Comparison of ENCODE assay signal across 21 cellular contexts in the genomic region with DNA sequence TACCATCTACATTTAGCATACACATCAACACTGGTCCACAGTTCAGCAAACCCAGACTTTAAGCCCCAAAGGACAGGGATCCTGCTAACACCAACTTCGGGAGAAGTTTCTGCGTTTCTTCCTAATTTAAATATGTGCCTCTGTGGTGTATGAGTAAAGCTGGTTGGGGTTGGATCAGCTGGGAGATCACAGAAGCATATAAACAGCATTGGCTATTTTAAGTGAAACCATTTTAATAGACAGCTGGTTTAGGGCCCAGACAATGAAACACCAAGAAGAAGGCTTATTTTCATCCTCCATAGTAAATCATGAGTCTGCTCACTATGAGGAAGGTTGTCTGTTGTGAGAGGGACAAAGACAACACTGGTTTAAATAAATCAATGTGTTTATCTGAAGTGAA. TPM values are rescaled to one million over a fixed set of nuclear protein-coding genes. Genes with fewer than 3 reads are reported as not detected.
DNase-seq lines count a peak whose midpoint lies in the region; TF ChIP-seq lines count a peak whose summit lies in the region.
"Had no signal": no experiment of that assay in that cellular context is flagged by ENCODE, and none has a peak within 500 bp of the region (broad histone marks: within the 10 kb centered on the region; RNA-seq: fewer than 3 reads in every experiment).

No MANE protein-coding gene starts in this region.

- H2AFZ ChIP-seq in Loucy (ENCODE audit: low read length) (no peak overlapping the region), neural cell (ENCODE audit: low read depth, low read length) (no peak overlapping the region)
- H2AFZ ChIP-seq: GM23248 had no signal

- H3K36me3 ChIP-seq in Loucy (ENCODE audit: insufficient read depth, low read length) = peaks cover 15% of the 10 kb centered on the region; the same call in 1 of the 2 replicates
- H3K36me3 ChIP-seq in neural cell (ENCODE audit: insufficient read depth, low read length) = peaks cover 19% of the 10 kb centered on the region
- H3K36me3 ChIP-seq in tibial artery = peaks cover 7 to 15% (median 13%) of the 10 kb centered on the region in 3 donors
- H3K36me3 ChIP-seq: HAP-1 had no signal

- intact Hi-C loops in tibial artery (cut with DNase I; ENCODE audit: low total_unique reads) = no loop called here

- peak overlapping the region; percentile 34 for H3K4me2 ChIP-seq in Loucy (ENCODE audit: low read depth, low read length, poor library complexity, severe bottlenecking)
- peak overlapping the region; percentile 35 for H3K4me2 ChIP-seq in neural cell (ENCODE audit: low read length)
- H3K4me2 ChIP-seq: KMS-11, SK-N-SH had no signal

- peaks cover 7% of the 10 kb centered on the region for H4K20me1 ChIP-seq in Loucy (ENCODE audit: insufficient read depth, low read length, poor library complexity, severe bottlenecking)
- H4K20me1 ChIP-seq in neural cell (ENCODE audit: insufficient read depth) = peaks cover 7% of the 10 kb centered on the region

- H3K9ac ChIP-seq in Loucy (ENCODE audit: low read depth, low read length, poor library complexity, severe bottlenecking) (no peak overlapping the region), neural cell (ENCODE audit: low read length) (no peak overlapping the region)
- H3K9ac ChIP-seq: GM23248, KMS-11, SK-N-SH had no signal

- peaks cover 57% of the 10 kb centered on the region for H3K79me2 ChIP-seq in Loucy (ENCODE audit: insufficient read depth, low read length)
- H3K79me2 ChIP-seq in neural cell (replicated peaks; ENCODE audit: insufficient read depth, low read length) = peaks cover 86% of the 10 kb centered on the region

- H3K9me2 ChIP-seq in Loucy (replicated peaks; ENCODE audit: low read depth, low read length) = no peaks in the 10 kb centered on the region
- no peaks in the 10 kb centered on the region for H3K9me2 ChIP-seq in neural cell (ENCODE audit: insufficient read depth, low read length)
- H3K9me2 ChIP-seq: SK-N-SH had no signal

- TF ChIP-seq EP300 in neural cell (conservative IDR thresholded peaks at IDR 0.05; ENCODE audit: poor library complexity, severe bottlenecking) = no peak

- H3K4me1 ChIP-seq in Loucy (ENCODE audit: insufficient read depth, low read length, poor library complexity, severe bottlenecking) (peaks cover 21% of the 10 kb centered on the region), tibial artery (peaks cover 0 to 80% (median 22%) of the 10 kb centered on the region in 4 donors)
- H3K4me1 ChIP-seq: HAP-1 had no signal

- H3F3A ChIP-seq in Loucy (ENCODE audit: low read depth) = no peaks in the 10 kb centered on the region
- no peaks in the 10 kb centered on the region for H3F3A ChIP-seq in neural cell (ENCODE audit: insufficient read depth, low read length, poor library complexity, severe bottlenecking)

- H3K27me3 ChIP-seq in Loucy (ENCODE audit: insufficient read depth, low read length, poor library complexity, severe bottlenecking) (no peaks in the 10 kb centered on the region), neural cell (ENCODE audit: insufficient read depth, low read depth, low read length) (no peaks in the 10 kb centered on the region), tibial artery (no peaks in the 10 kb centered on the region)

- TF ChIP-seq CTCF in Loucy (conservative IDR thresholded peaks at IDR 0.05; ENCODE audit: low read length) (no peak), coronary artery (IDR thresholded peaks at IDR 0.05) (no peak), neural cell (IDR thresholded peaks at IDR 0.05; ENCODE audit: poor library complexity, severe bottlenecking) (no peak), tibial artery (IDR thresholded peaks at IDR 0.05) (no peak)

- no peak for DNase-seq in coronary artery (ENCODE audit: low spot score)
- DNase-seq in tibial artery = no peak
- DNase-seq in kidney glomerular epithelial cell (lab: John Stamatoyannopoulos, UW) = no peak
- no peak for DNase-seq in NCI-H1417 treated with DMSO at 0.1 percent for 48 hours (lab: John Stamatoyannopoulos, UW)
- DNase-seq in stimulated activated naive CD4-positive, alpha-beta T cell treated with Interleukin-2 at 50 U/mL for 16 hours (lab: John Stamatoyannopoulos, UW) = no peak
- DNase-seq: ACHN; DND-41; GM23248; NCI-H1436; NCI-H1930; NCI-H526; NK-92 treated with Interleukin-12 subunit alpha and Interleukin-12 subunit beta, amount 100 ng/mL, for 24 hours; OCI-M1; RPMI8226; SHP77 treated with DMSO at 0.1 percent for 48 hours; SK-N-SH had no signal

- H3K9me3 ChIP-seq in Loucy (ENCODE audit: insufficient read depth, low read depth, low read length) (no peaks in the 10 kb centered on the region), neural cell (ENCODE audit: low read length) (no peaks in the 10 kb centered on the region), tibial artery (no peaks in the 10 kb centered on the region)
- H3K9me3 ChIP-seq: HAP-1, SK-N-SH had no signal

- H3K27ac ChIP-seq in coronary artery = peak overlapping the region; percentile 48 to 59
- no peak overlapping the region for H3K27ac ChIP-seq in neural cell (ENCODE audit: low read length)
- peak overlapping the region; percentile 87 to 97 for H3K27ac ChIP-seq in tibial artery
- H3K27ac ChIP-seq: GM23248, HL-60, KMS-11 had no signal

- TF ChIP-seq RAD21 in neural cell (conservative IDR thresholded peaks at IDR 0.05) = no peak

- H3K4me3 ChIP-seq in Loucy (ENCODE audit: low read length, poor library complexity, severe bottlenecking) (no peak overlapping the region), coronary artery (no peak overlapping the region), neural cell (ENCODE audit: low read length) (peak overlapping the region; percentile 41), tibial artery (no peak overlapping the region)
- H3K4me3 ChIP-seq: GM23248, HAP-1 had no signal

TF ChIP-seq in neural cell, 6 proteins besides CTCF, POLR2A, EP300 and RAD21:
- TF ChIP-seq SMC3 (conservative IDR thresholded peaks at IDR 0.05; ENCODE audit: poor library complexity) (no peak), EZH2 (IDR thresholded peaks at IDR 0.05; ENCODE audit: borderline replicate concordance, insufficient read depth, low read length, poor library complexity, severe bottlenecking) (no peak)
- TF ChIP-seq, protein P1, sequence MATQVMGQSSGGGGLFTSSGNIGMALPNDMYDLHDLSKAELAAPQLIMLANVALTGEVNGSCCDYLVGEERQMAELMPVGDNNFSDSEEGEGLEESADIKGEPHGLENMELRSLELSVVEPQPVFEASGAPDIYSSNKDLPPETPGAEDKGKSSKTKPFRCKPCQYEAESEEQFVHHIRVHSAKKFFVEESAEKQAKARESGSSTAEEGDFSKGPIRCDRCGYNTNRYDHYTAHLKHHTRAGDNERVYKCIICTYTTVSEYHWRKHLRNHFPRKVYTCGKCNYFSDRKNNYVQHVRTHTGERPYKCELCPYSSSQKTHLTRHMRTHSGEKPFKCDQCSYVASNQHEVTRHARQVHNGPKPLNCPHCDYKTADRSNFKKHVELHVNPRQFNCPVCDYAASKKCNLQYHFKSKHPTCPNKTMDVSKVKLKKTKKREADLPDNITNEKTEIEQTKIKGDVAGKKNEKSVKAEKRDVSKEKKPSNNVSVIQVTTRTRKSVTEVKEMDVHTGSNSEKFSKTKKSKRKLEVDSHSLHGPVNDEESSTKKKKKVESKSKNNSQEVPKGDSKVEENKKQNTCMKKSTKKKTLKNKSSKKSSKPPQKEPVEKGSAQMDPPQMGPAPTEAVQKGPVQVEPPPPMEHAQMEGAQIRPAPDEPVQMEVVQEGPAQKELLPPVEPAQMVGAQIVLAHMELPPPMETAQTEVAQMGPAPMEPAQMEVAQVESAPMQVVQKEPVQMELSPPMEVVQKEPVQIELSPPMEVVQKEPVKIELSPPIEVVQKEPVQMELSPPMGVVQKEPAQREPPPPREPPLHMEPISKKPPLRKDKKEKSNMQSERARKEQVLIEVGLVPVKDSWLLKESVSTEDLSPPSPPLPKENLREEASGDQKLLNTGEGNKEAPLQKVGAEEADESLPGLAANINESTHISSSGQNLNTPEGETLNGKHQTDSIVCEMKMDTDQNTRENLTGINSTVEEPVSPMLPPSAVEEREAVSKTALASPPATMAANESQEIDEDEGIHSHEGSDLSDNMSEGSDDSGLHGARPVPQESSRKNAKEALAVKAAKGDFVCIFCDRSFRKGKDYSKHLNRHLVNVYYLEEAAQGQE (IDR thresholded peaks at IDR 0.05; ENCODE audit: borderline replicate concordance) = no peak
TF ChIP-seq in neural cell: peak in this region for 0.

RNA-seq across cellular contexts. Expression of a gene that starts 11.3 kb away (rescaled TPM):
- 96.7 and 114 TPM in 2 replicates for polyA plus RNA-seq in neural cell
- 267 and 323 TPM in 2 replicates for polyA minus RNA-seq in neural cell
